Comparison of ENCODE assay signal across 8 cellular contexts in the genomic region with DNA sequence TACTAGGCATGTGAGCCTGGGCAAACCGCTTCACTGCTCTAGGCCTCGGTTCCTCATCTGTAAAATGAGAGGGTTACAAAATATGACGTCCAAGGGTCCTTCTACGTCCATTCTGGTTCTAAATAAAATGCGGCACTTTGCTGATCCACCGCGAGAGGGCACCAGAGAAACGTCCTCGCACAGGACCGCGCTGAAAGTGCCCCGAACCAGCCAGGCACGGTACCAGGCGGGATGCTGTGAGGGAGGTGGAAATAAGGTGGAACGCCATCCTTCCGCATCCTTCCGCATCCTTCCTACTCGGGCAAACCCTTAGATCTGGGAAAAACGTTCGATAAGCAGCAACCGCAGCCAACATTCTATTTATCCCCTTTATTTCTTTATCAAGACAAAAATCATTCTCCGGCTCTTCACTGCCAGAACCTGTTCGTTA.
A peak's percentile ranks its signal among the peaks of the same experiment; 100 is the strongest.
DNase-seq lines count a peak whose midpoint lies in the region; ATAC-seq and TF ChIP-seq lines count a peak whose summit lies in the region.

No MANE protein-coding gene starts in this region.

- peak; percentile 58 for DNase-seq in ACHN
- peak; percentile 51 to 82 (median 67) for DNase-seq in Peyer's patch
- peak; percentile 82 to 85 for DNase-seq in activated T-cell treated with anti-CD3 and anti-CD28 coated beads, Interleukin-2, amount 50 U/mL, for 48 hours
- DNase-seq in fibroblast of the aortic adventitia (ENCODE audit: low read depth), result peak; percentile 61
- peak; percentile 86 for DNase-seq in osteocyte (ENCODE audit: extremely low spot score, unreplicated experiment)
- peak; percentile 44 to 51 for DNase-seq in thyroid gland

- no peak overlapping the region for H3K4me2 ChIP-seq in KMS-11

- no peak for TF ChIP-seq POLR2A in Peyer's patch (IDR thresholded peaks at IDR 0.05)
- no peak for TF ChIP-seq POLR2A in thyroid gland (IDR thresholded peaks at IDR 0.05)

- peaks cover 5% of the 10 kb centered on the region for H3K9me3 Mint-ChIP-seq in osteocyte (ENCODE audit: unreplicated experiment)

- no peak overlapping the region for H3K27ac ChIP-seq in KMS-11
- no peak overlapping the region for H3K27ac ChIP-seq in Peyer's patch
- no peak overlapping the region for H3K27ac ChIP-seq in thyroid gland

- H3K9ac ChIP-seq in KMS-11, result no peak overlapping the region

- H3K4me1 ChIP-seq in KMS-11 (ENCODE audit: low read depth, poor library complexity, severe bottlenecking), result no peaks in the 10 kb centered on the region
- no peaks in the 10 kb centered on the region for H3K4me1 ChIP-seq in Peyer's patch
- H3K4me1 ChIP-seq in thyroid gland, result no peaks in the 10 kb centered on the region

- H3K4me3 Mint-ChIP-seq in osteocyte (ENCODE audit: unreplicated experiment), result no peak overlapping the region

- H4K20me1 ChIP-seq in KMS-11 (ENCODE audit: insufficient read depth), result no peaks in the 10 kb centered on the region

- peak; percentile 46 for ATAC-seq in GM18861 (IDR thresholded peaks at IDR 0.05; ENCODE audit: unreplicated experiment)

- TF ChIP-seq CTCF in KMS-11 (conservative IDR thresholded peaks at IDR 0.05; ENCODE audit: low read depth, low read length), result peak; percentile 96
- peak; percentile 46 to 78 (median 63) for TF ChIP-seq CTCF in Peyer's patch (IDR thresholded peaks at IDR 0.05)
- TF ChIP-seq CTCF in fibroblast of the aortic adventitia (IDR thresholded peaks at IDR 0.05; ENCODE audit: insufficient read depth, low read length), result peak; percentile 89
- peak; percentile 94 for TF ChIP-seq CTCF in osteocyte (IDR thresholded peaks at IDR 0.05)
- peak; percentile 32 to 75 (median 50) for TF ChIP-seq CTCF in thyroid gland (IDR thresholded peaks at IDR 0.05)

- WGBS in thyroid gland, 2 donors, result 14 to 16% methylated on average over 23 of the region's 23 CpGs

- H3K4me3 ChIP-seq in KMS-11 (IDR thresholded peaks at IDR 0.05; ENCODE audit: insufficient read depth, low read depth, low read length), result no peak overlapping the region
- no peak overlapping the region for H3K4me3 ChIP-seq in Peyer's patch
- no peak overlapping the region for H3K4me3 ChIP-seq in fibroblast of the aortic adventitia (ENCODE audit: low read depth, low read length)
- no peak overlapping the region for H3K4me3 ChIP-seq in thyroid gland (replicated peaks in 1 of 3)

- no peak overlapping the region for H2AFZ ChIP-seq in KMS-11 (ENCODE audit: low read depth)

- peaks cover 1% of the 10 kb centered on the region for H3K4me1 Mint-ChIP-seq in osteocyte (ENCODE audit: unreplicated experiment)

- H3K36me3 Mint-ChIP-seq in osteocyte (ENCODE audit: unreplicated experiment), result no peaks in the 10 kb centered on the region

- intact Hi-C loops in thyroid gland (cut with DNase I), result no loop called here

- no peaks in the 10 kb centered on the region for H3K36me3 ChIP-seq in KMS-11 (ENCODE audit: insufficient read depth)
- H3K36me3 ChIP-seq in Peyer's patch, result no peaks in the 10 kb centered on the region
- no peaks in the 10 kb centered on the region for H3K36me3 ChIP-seq in thyroid gland

- in situ Hi-C loops in ACHN (cut with HindIII; ENCODE audit: low pct_ligation_motif_present, low pct_unique_long_range_greater_than_20kb, low sequenced_read_pairs), result no loop called here

- H3K9me3 ChIP-seq in Peyer's patch (no peaks in the 10 kb centered on the region), thyroid gland (no peaks in the 10 kb centered on the region)

- H3K27ac Mint-ChIP-seq in osteocyte (ENCODE audit: unreplicated experiment), result no peak overlapping the region

- no peaks in the 10 kb centered on the region for H3K79me2 ChIP-seq in KMS-11 (ENCODE audit: insufficient read depth, low read depth)

- H3K27me3 Mint-ChIP-seq in osteocyte (ENCODE audit: unreplicated experiment), result peaks cover 29% of the 10 kb centered on the region

- H3K27me3 ChIP-seq in KMS-11 (ENCODE audit: insufficient read depth, low read depth) (no peaks in the 10 kb centered on the region), Peyer's patch (no peaks in the 10 kb centered on the region), thyroid gland (no peaks in the 10 kb centered on the region)
